In the genomic region with DNA sequence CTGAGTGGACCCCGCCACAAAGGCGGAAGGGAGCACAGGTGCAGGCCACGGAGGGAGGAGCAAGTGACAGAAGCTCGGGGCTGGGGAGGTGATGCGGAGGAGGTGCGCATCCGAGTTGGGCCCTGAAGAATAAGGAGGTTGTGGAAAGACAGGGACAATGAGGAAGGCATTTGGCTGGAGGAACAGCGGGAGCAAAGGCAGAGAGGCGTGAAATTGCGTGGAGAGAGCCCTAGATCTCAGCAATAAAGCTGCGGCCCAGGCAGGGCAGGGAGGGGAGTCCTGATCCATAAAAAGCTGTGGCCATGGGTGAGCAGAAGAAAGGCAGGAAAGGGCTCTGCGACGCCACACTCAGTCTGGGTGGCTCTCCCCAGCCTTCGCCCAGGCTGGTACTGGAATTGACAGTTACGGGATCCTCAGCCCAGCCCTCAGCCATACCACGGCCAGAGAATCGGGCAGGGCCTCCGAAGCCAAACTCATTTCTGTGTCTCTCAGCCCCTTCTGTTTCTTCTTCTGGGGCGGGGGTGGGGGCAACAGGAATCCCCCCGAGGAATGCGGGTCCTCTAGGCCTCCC, we compare ENCODE assay signal across 1 cellular context.
TF ChIP-seq lines count a peak whose summit lies in the region.

No MANE protein-coding gene starts in this region.

TF ChIP-seq in K562, 482 proteins besides CTCF, POLR2A, EP300 and RAD21:
- TF ChIP-seq MED1 (CRISPR knock-in tag; IDR thresholded peaks at IDR 0.05; ENCODE audit: borderline replicate concordance) (no peak), ZNF507 (tag; conservative IDR thresholded peaks at IDR 0.05) (no peak), ZNF263 (CRISPR knock-in tag; IDR thresholded peaks at IDR 0.05; ENCODE audit: borderline replicate concordance) (0 out of 2 replicates have a peak, but pooled peaks have one; percentile 26)
